ENCODE assay signal across 8 cellular contexts in the genomic region with DNA sequence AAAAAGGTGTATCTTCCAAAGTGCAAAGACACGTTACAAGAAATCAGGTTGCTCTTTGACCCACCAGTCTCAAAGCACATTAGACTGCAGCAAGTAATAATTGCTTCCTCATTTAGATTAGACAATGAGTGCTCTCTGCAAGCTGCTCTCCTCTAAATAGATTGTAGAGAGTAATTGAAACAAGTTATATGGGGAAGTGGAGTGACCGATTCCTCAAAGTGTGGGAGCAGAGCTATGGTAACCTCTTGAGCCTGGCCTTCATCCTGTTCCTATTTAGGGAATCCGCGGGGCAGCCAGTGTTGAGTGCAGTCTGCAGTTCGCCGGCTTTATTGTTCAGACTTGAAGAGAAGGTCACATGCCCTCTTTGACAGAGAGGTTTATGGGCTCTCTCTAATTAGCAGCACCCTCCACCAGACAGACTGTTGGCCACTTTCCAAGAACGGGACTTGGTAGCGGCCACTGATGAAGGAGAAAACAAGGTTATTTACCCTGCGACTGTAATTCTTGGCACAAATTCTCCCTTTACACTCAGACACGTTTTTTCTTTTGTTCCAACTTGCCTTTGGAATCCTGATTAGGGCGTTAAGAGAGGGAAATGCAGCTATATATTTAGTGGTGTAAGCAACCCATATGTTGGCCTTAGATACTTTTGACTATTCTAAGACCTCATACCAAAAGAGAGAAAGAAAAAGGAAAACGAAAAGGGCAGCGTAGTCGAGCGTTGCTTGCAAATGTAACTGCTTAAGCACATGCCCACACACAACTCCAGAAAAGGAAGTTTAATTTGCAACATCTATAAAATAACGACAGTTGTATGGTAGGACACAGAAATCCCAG.
DNase-seq lines count a peak whose midpoint lies in the region; ATAC-seq and TF ChIP-seq lines count a peak whose summit lies in the region.

No MANE protein-coding gene starts in this region.

- H3K4me1 Mint-ChIP-seq in endodermal cell, result peaks cover 23% of the 10 kb centered on the region
- peaks cover 18% of the 10 kb centered on the region for H3K4me1 Mint-ChIP-seq in memory B cell

- no peaks in the 10 kb centered on the region for H3K9me3 ChIP-seq in endodermal cell (ENCODE audit: control insufficient read depth, low read length)
- H3K9me3 ChIP-seq in thymus (ENCODE audit: control insufficient read depth), result no peaks in the 10 kb centered on the region

- H3K27me3 ChIP-seq in endodermal cell (ENCODE audit: control insufficient read depth, insufficient read depth, low read length, poor library complexity, severe bottlenecking), result no peaks in the 10 kb centered on the region
- no peaks in the 10 kb centered on the region for H3K27me3 ChIP-seq in thymus (ENCODE audit: control insufficient read depth, insufficient read depth)

- no peaks in the 10 kb centered on the region for H3K36me3 Mint-ChIP-seq in endodermal cell (ENCODE audit: low read depth)
- H3K36me3 Mint-ChIP-seq in memory B cell, result no peaks in the 10 kb centered on the region

- ATAC-seq in HG02623 (IDR thresholded peaks at IDR 0.05; ENCODE audit: unreplicated experiment) (peak; percentile 26), SK-N-SH treated with all-trans-retinoic acid at 6 μM for 48 hours (peak; percentile 24), memory B cell (ENCODE audit: low read depth) (peak; percentile 41)

- TF ChIP-seq CTCF in 22Rv1 (IDR thresholded peaks at IDR 0.05) (no peak), GM13976 (IDR thresholded peaks at IDR 0.05; ENCODE audit: borderline replicate concordance, control extremely low read depth, extremely low read depth, insufficient read depth, missing control alignments) (no peak), endodermal cell (conservative IDR thresholded peaks at IDR 0.05) (no peak)

- H3K36me3 ChIP-seq in endodermal cell (ENCODE audit: control insufficient read depth, insufficient read depth, low read length), result no peaks in the 10 kb centered on the region
- no peaks in the 10 kb centered on the region for H3K36me3 ChIP-seq in thymus (ENCODE audit: control insufficient read depth, insufficient read depth)

- peak overlapping the region; percentile 99 for H3K27ac ChIP-seq in 22Rv1
- peak overlapping the region; percentile 99 for H3K27ac ChIP-seq in endodermal cell (ENCODE audit: low read depth, low read length)
- H3K27ac ChIP-seq in thymus (ENCODE audit: low read depth), result peak overlapping the region; percentile 96

- H3K4me3 ChIP-seq in endodermal cell (ENCODE audit: low read length) (peak overlapping the region; percentile 88), thymus (ENCODE audit: low read length) (peak overlapping the region; percentile 76)

- 43 to 51% methylated on average over 9 to 13 of the region's 16 CpGs for WGBS in endodermal cell (ENCODE audit: insufficient coverage in 1 of 2, insufficient read length in 1 of 2), 2 experiments
- WGBS in thymus, result 5% methylated on average over 16 of the region's 16 CpGs

- H3K9me3 Mint-ChIP-seq in endodermal cell, result no peaks in the 10 kb centered on the region
- H3K9me3 Mint-ChIP-seq in memory B cell, result no peaks in the 10 kb centered on the region

- H3K4me1 ChIP-seq in endodermal cell (ENCODE audit: control insufficient read depth, insufficient read depth, low read length) (peaks cover 11% of the 10 kb centered on the region), thymus (ENCODE audit: control insufficient read depth, insufficient read depth, low read length) (peaks cover 6% of the 10 kb centered on the region)

- H3K9ac ChIP-seq in endodermal cell (ENCODE audit: extremely low read depth, low read length, poor library complexity, severe bottlenecking), result peak overlapping the region; percentile 93

- in situ Hi-C loops in GM13976 (cut with MboI; ENCODE audit: low sequenced_read_pairs, unreplicated experiment), result no loop called here

- DNase-seq in GM13976 (ENCODE audit: low spot score) (peak; percentile 56), NCI-H1092 (lab: John Stamatoyannopoulos, UW) (peak; percentile 95), endodermal cell (peak; percentile 69), memory B cell (ENCODE audit: low spot score in 2 of 2) (peak; percentile 25 to 38)

- no peaks in the 10 kb centered on the region for H3K27me3 Mint-ChIP-seq in endodermal cell (ENCODE audit: insufficient read depth)
- H3K27me3 Mint-ChIP-seq in memory B cell, result no peaks in the 10 kb centered on the region

- H3K27ac Mint-ChIP-seq in endodermal cell, result peak overlapping the region; percentile 98
- peak overlapping the region; percentile 93 for H3K27ac Mint-ChIP-seq in memory B cell

- H3K4me3 Mint-ChIP-seq in endodermal cell (peak overlapping the region; percentile 75), memory B cell (peak overlapping the region; percentile 91)

TF ChIP-seq in SK-N-SH treated with all-trans-retinoic acid at 6 μM for 48 hours, 23 proteins besides CTCF, POLR2A, EP300 and RAD21:
- TF ChIP-seq SNAI2 (CRISPR knock-in tag; IDR thresholded peaks at IDR 0.05), result no peak
- TF ChIP-seq, protein P1, sequence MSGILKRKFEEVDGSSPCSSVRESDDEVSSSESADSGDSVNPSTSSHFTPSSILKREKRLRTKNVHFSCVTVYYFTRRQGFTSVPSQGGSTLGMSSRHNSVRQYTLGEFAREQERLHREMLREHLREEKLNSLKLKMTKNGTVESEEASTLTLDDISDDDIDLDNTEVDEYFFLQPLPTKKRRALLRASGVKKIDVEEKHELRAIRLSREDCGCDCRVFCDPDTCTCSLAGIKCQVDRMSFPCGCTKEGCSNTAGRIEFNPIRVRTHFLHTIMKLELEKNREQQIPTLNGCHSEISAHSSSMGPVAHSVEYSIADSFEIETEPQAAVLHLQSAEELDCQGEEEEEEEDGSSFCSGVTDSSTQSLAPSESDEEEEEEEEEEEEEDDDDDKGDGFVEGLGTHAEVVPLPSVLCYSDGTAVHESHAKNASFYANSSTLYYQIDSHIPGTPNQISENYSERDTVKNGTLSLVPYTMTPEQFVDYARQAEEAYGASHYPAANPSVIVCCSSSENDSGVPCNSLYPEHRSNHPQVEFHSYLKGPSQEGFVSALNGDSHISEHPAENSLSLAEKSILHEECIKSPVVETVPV (CRISPR knock-in tag; IDR thresholded peaks at IDR 0.05), result no peak
- TF ChIP-seq ISL1 (CRISPR knock-in tag; IDR thresholded peaks at IDR 0.05), result 0 out of 2 replicates have a peak, but pooled peaks have one; percentile 4
- TF ChIP-seq BACH2 (CRISPR knock-in tag; IDR thresholded peaks at IDR 0.05; ENCODE audit: borderline replicate concordance), result no peak
- TF ChIP-seq ESRRG (CRISPR knock-in tag; IDR thresholded peaks at IDR 0.05), result no peak
- TF ChIP-seq, protein P2, sequence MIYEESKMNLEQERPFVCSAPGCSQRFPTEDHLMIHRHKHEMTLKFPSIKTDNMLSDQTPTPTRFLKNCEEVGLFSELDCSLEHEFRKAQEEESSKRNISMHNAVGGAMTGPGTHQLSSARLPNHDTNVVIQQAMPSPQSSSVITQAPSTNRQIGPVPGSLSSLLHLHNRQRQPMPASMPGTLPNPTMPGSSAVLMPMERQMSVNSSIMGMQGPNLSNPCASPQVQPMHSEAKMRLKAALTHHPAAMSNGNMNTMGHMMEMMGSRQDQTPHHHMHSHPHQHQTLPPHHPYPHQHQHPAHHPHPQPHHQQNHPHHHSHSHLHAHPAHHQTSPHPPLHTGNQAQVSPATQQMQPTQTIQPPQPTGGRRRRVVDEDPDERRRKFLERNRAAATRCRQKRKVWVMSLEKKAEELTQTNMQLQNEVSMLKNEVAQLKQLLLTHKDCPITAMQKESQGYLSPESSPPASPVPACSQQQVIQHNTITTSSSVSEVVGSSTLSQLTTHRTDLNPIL (CRISPR knock-in tag; IDR thresholded peaks at IDR 0.05; ENCODE audit: low read depth), result no peak
- no peak for TF ChIP-seq ZFP30 (CRISPR knock-in tag; IDR thresholded peaks at IDR 0.05)
- TF ChIP-seq, protein P3, sequence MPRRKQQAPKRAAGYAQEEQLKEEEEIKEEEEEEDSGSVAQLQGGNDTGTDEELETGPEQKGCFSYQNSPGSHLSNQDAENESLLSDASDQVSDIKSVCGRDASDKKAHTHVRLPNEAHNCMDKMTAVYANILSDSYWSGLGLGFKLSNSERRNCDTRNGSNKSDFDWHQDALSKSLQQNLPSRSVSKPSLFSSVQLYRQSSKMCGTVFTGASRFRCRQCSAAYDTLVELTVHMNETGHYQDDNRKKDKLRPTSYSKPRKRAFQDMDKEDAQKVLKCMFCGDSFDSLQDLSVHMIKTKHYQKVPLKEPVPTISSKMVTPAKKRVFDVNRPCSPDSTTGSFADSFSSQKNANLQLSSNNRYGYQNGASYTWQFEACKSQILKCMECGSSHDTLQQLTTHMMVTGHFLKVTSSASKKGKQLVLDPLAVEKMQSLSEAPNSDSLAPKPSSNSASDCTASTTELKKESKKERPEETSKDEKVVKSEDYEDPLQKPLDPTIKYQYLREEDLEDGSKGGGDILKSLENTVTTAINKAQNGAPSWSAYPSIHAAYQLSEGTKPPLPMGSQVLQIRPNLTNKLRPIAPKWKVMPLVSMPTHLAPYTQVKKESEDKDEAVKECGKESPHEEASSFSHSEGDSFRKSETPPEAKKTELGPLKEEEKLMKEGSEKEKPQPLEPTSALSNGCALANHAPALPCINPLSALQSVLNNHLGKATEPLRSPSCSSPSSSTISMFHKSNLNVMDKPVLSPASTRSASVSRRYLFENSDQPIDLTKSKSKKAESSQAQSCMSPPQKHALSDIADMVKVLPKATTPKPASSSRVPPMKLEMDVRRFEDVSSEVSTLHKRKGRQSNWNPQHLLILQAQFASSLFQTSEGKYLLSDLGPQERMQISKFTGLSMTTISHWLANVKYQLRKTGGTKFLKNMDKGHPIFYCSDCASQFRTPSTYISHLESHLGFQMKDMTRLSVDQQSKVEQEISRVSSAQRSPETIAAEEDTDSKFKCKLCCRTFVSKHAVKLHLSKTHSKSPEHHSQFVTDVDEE (CRISPR knock-in tag; IDR thresholded peaks at IDR 0.05), result peak; percentile 70; the same call in 1 of the 2 replicates
- no peak for TF ChIP-seq ZNF8 (CRISPR knock-in tag; IDR thresholded peaks at IDR 0.05)
- TF ChIP-seq, protein P4, sequence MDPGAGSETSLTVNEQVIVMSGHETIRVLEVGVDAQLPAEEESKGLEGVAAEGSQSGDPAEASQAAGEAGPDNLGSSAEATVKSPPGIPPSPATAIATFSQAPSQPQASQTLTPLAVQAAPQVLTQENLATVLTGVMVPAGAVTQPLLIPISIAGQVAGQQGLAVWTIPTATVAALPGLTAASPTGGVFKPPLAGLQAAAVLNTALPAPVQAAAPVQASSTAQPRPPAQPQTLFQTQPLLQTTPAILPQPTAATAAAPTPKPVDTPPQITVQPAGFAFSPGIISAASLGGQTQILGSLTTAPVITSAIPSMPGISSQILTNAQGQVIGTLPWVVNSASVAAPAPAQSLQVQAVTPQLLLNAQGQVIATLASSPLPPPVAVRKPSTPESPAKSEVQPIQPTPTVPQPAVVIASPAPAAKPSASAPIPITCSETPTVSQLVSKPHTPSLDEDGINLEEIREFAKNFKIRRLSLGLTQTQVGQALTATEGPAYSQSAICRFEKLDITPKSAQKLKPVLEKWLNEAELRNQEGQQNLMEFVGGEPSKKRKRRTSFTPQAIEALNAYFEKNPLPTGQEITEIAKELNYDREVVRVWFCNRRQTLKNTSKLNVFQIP (CRISPR knock-in tag; IDR thresholded peaks at IDR 0.05; ENCODE audit: borderline replicate concordance, low read depth), result no peak
- TF ChIP-seq PPARA (CRISPR knock-in tag; IDR thresholded peaks at IDR 0.05; ENCODE audit: borderline replicate concordance), result no peak

Comparison
In these comparisons a context has a peak if more than half of its experiments do, and no peak if none do; other contexts are left out.
1. Peak in every context shown above with its lines: DNase-seq, ATAC-seq, H3K4me3 ChIP-seq and H3K27ac ChIP-seq.
2. DNase-seq: peak in every context shown above with its lines; median percentile 95 in NCI-H1092; 69 in endodermal cell; 56 in GM13976; 32 in memory B cell.